1 cellular context compared by ENCODE assay signal in genomic region chr2:209872675-209873074, GRCh38.
TF ChIP-seq lines count a peak whose summit lies in the region.

No MANE protein-coding gene starts in this region.

TF ChIP-seq in H1, 55 proteins besides CTCF, POLR2A, EP300 and RAD21 (continued from another document):
- peak; percentile 23 for TF ChIP-seq CHD7 (IDR thresholded peaks at IDR 0.05; ENCODE audit: insufficient replicate concordance, low read length)
- no peak for TF ChIP-seq GTF2F1 (IDR thresholded peaks at IDR 0.05; ENCODE audit: borderline replicate concordance, low read depth, low read length)
- TF ChIP-seq MAFK (IDR thresholded peaks at IDR 0.05; ENCODE audit: low read depth, low read length) = no peak
- TF ChIP-seq MAX (IDR thresholded peaks at IDR 0.05) = peak; percentile 57
- peak; percentile 77 for TF ChIP-seq SRF (IDR thresholded peaks at IDR 0.05; ENCODE audit: low read depth, low read length)
- TF ChIP-seq TCF12 (IDR thresholded peaks at IDR 0.05; ENCODE audit: low read depth, low read length) = no peak
- TF ChIP-seq POLR2AphosphoS5 (IDR thresholded peaks at IDR 0.05; ENCODE audit: low read depth, low read length) = no peak
- TF ChIP-seq SAP30 (IDR thresholded peaks at IDR 0.05; ENCODE audit: insufficient read depth, insufficient replicate concordance, low read length) = no peak
- TF ChIP-seq E2F6 (IDR thresholded peaks at IDR 0.05) = 0 out of 2 replicates have a peak, but pooled peaks have one; percentile 36
TF ChIP-seq in H1: peak in this region for 7.
